Comparison of ENCODE assay signal across 8 cellular contexts in genomic region chr10:62732841-62733653, GRCh38.
DNase-seq lines count a peak whose midpoint lies in the region; ATAC-seq, FAIRE-seq and TF ChIP-seq lines count a peak whose summit lies in the region.

No MANE protein-coding gene starts in this region.

- H3K9ac ChIP-seq in kidney (ENCODE audit: low read length in 2 of 2): no peak overlapping the region

- H3K36me3 ChIP-seq in kidney (ENCODE audit: control insufficient read depth in 1 of 2, insufficient read depth in 2 of 2, low read length in 2 of 2): no peaks in the 10 kb centered on the region

- FAIRE-seq in RCC 7860 (lab: Jason Lieb, UNC): peak; percentile 93
- FAIRE-seq in kidney (lab: Jason Lieb, UNC): no peak

- intact Hi-C loops in kidney (cut with DNase I) (no loop called here), left ventricle myocardium superior (cut with micrococcal nuclease) (no loop called here)

- H3K4me3 ChIP-seq in astrocyte of the cerebellum (ENCODE audit: low read depth, low read length): no peak overlapping the region
- H3K4me3 ChIP-seq in kidney (ENCODE audit: low read length in 2 of 2): no peak overlapping the region

- peak; percentile 86 for ATAC-seq in GM18861 (IDR thresholded peaks at IDR 0.05; ENCODE audit: unreplicated experiment)
- peak; percentile 77 for ATAC-seq in HG02938 (IDR thresholded peaks at IDR 0.05; ENCODE audit: unreplicated experiment)
- ATAC-seq in left ventricle myocardium superior: no peak

- no peak for TF ChIP-seq CTCF in astrocyte of the cerebellum (IDR thresholded peaks at IDR 0.05; ENCODE audit: low read depth, low read length, missing control alignments)
- no peak for TF ChIP-seq CTCF in kidney (IDR thresholded peaks at IDR 0.05; ENCODE audit: borderline replicate concordance, extremely low read depth, insufficient read depth)

- no peaks in the 10 kb centered on the region for H3K9me3 ChIP-seq in kidney (ENCODE audit: control insufficient read depth in 1 of 2, low read length in 2 of 2)

- H3K27ac ChIP-seq in kidney (ENCODE audit: low read depth in 2 of 2, low read length in 2 of 2): no peak overlapping the region

- DNase-seq in RCC 7860 (ENCODE audit: low spot score) (peak; percentile 87), astrocyte of the cerebellum (ENCODE audit: low read depth) (peak; percentile 11), kidney (no peak), left ventricle myocardium superior (no peak), NCI-H524 treated with DMSO at 0.1 percent for 48 hours (lab: John Stamatoyannopoulos, UW) (no peak)
- peak; percentile 33 to 40 (median 38) for DNase-seq in stimulated activated CD4-positive, alpha-beta T cell treated with anti-CD3 and anti-CD28 coated beads, TNF-alpha, amount 100 ng/mL, for 1 hour (ENCODE audit: low read depth in 3 of 3, low spot score in 1 of 3)

- in situ Hi-C loops in astrocyte of the cerebellum (cut with HindIII; ENCODE audit: low sequenced_read_pairs): no loop called here

- H3K4me1 ChIP-seq in kidney (ENCODE audit: control insufficient read depth in 1 of 2, insufficient read depth in 1 of 2, low read depth in 1 of 2, low read length in 2 of 2): no peaks in the 10 kb centered on the region

Comparison
In these comparisons a context has a peak if more than half of its experiments do, and no peak if none do; other contexts are left out.
1. DNase-seq: peak in RCC 7860 (single experiment), astrocyte of the cerebellum (single experiment) and stimulated activated CD4-positive, alpha-beta T cell treated with anti-CD3 and anti-CD28 coated beads, TNF-alpha, amount 100 ng/mL, for 1 hour (3 of 3); none in kidney (single experiment), left ventricle myocardium superior (single experiment) and NCI-H524 treated with DMSO at 0.1 percent for 48 hours (single experiment).